14 cellular contexts compared by ENCODE assay signal in the genomic region with DNA sequence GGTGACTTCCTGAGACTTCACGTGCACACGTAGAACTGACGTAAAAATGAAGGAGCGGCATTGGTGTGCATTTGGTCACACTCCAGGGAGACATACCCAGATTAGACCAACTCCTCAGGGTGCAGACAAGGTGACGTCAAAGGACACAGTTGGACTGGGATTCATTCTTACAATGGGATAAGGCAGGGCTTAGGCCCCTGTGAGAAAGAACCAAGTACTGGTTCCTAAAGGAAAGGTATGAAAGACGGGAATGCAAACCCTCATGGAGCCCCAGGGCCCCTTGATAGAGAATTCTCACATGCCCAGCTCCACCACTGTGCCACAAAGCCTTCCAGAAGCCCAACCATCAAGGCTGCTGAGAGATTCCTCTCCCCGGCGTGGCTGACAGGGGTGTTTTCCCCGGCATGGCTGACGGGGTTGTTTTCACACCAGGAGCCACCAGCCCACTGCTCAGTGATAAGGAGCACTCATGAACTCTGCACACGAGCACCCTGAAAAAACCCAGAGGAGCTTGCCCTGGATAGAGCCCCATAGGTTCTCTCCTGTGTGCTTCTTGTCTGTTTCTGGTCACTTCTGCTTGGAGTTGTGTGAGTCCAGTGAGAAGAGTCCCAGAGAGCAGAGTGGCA.
DNase-seq lines count a peak whose midpoint lies in the region; ATAC-seq and TF ChIP-seq lines count a peak whose summit lies in the region.
"Had no signal": no experiment of that assay in that cellular context is flagged by ENCODE, and none has a peak within 500 bp of the region (broad histone marks: within the 10 kb centered on the region; RNA-seq: fewer than 3 reads in every experiment).

No MANE protein-coding gene starts in this region.

- H3F3A ChIP-seq in GM23338 (replicated peaks; ENCODE audit: low read depth) = no peaks in the 10 kb centered on the region

- H3K4me3 Mint-ChIP-seq in GM23338 (no peak overlapping the region), WTC11 (no peak overlapping the region)
- H3K4me3 Mint-ChIP-seq: CD8-positive, alpha-beta T cell; IgD-negative memory B cell had no signal

- peaks cover 5% of the 10 kb centered on the region for H3K27me3 Mint-ChIP-seq in GM23338 (ENCODE audit: insufficient read depth, low read depth, poor library complexity)
- no peaks in the 10 kb centered on the region for H3K27me3 Mint-ChIP-seq in WTC11 (ENCODE audit: low read depth)

- H3K4ac ChIP-seq in neuronal stem cell (ENCODE audit: low read length) = no peak overlapping the region

- no peak overlapping the region for H3K27ac ChIP-seq in GM23338 (ENCODE audit: low read depth)
- H3K27ac ChIP-seq in neuronal stem cell (replicated peaks; ENCODE audit: low read length) = no peak overlapping the region
- H3K27ac ChIP-seq in WERI-Rb-1 = no peak overlapping the region
- H3K27ac ChIP-seq: SJCRH30 had no signal

- H3K36me3 ChIP-seq in GM23338 (ENCODE audit: insufficient read depth) (no peaks in the 10 kb centered on the region; the same call in 1 of the 2 replicates), neuronal stem cell (replicated peaks in 1 of 2; ENCODE audit: control insufficient read depth in 2 of 2, insufficient read depth in 2 of 2, low read length in 2 of 2) (peaks cover 6 to 8% of the 10 kb centered on the region in 2 donors), WERI-Rb-1 (no peaks in the 10 kb centered on the region)
- H3K36me3 ChIP-seq: SJCRH30 had no signal

- H2BK15ac ChIP-seq in neuronal stem cell (ENCODE audit: low read length) = no peak overlapping the region

- H3K9me3 ChIP-seq in neuronal stem cell (replicated peaks in 1 of 2; ENCODE audit: control insufficient read depth in 2 of 2, insufficient read depth in 1 of 2, low read depth in 1 of 2, low read length in 2 of 2) = no peaks in the 10 kb centered on the region
- H3K9me3 ChIP-seq in WERI-Rb-1 (ENCODE audit: severe bottlenecking) = no peaks in the 10 kb centered on the region
- H3K9me3 ChIP-seq: SJCRH30 had no signal

- H3K9ac ChIP-seq in neuronal stem cell (ENCODE audit: low read depth, low read length, poor library complexity) = no peak overlapping the region

- H4K8ac ChIP-seq in neuronal stem cell (ENCODE audit: low read depth, low read length) = no peak overlapping the region

- H3K4me1 ChIP-seq in GM23338 (ENCODE audit: insufficient read depth) = peaks cover 6% of the 10 kb centered on the region
- peaks cover 7 to 10% of the 10 kb centered on the region in 2 donors for H3K4me1 ChIP-seq in neuronal stem cell (ENCODE audit: control insufficient read depth in 2 of 2, insufficient read depth in 1 of 2, low read depth in 1 of 2, low read length in 2 of 2)
- H3K4me1 ChIP-seq: SJCRH30 had no signal

- H3K23ac ChIP-seq in neuronal stem cell (ENCODE audit: low read depth, low read length, poor library complexity) = no peak overlapping the region

- H3K36me3 Mint-ChIP-seq in GM23338 (ENCODE audit: low read depth) (no peaks in the 10 kb centered on the region; the same call in 2 of the 3 replicates), WTC11 (peaks cover 2% of the 10 kb centered on the region)
- H3K36me3 Mint-ChIP-seq: CD8-positive, alpha-beta T cell; IgD-negative memory B cell had no signal

- CTCF ChIA-PET in WTC11 (lab: Charles Lee) = no interaction called here

- peak overlapping the region; percentile 31; the same call in 1 of the 2 replicates for H3K27ac Mint-ChIP-seq in GM23338
- peak overlapping the region; percentile 8; the same call in 1 of the 2 replicates for H3K27ac Mint-ChIP-seq in WTC11
- H3K27ac Mint-ChIP-seq: CD8-positive, alpha-beta T cell; IgD-negative memory B cell had no signal

- no peak overlapping the region for H3K4me2 ChIP-seq in GM23338
- H3K4me2 ChIP-seq in neuronal stem cell (ENCODE audit: insufficient read depth, low read length, poor library complexity, severe bottlenecking) = no peak overlapping the region

- 0 out of 2 replicates have a peak, but pooled peaks cover 5% of the 10 kb centered on the region for H4K20me1 ChIP-seq in GM23338 (replicated peaks; ENCODE audit: insufficient read depth)

- no peak overlapping the region for H2BK12ac ChIP-seq in neuronal stem cell (ENCODE audit: low read length)

- H3K4me1 Mint-ChIP-seq in GM23338 (peaks cover 6% of the 10 kb centered on the region), WTC11 (peaks cover 6% of the 10 kb centered on the region)

- H2AFZ ChIP-seq in GM23338 = no peak overlapping the region
- H2AFZ ChIP-seq in neuronal stem cell (ENCODE audit: low read length) = peak overlapping the region; percentile 63

- intact Hi-C loops in left ventricle myocardium superior (cut with micrococcal nuclease) = no loop called here

- no peak overlapping the region for H4K91ac ChIP-seq in neuronal stem cell (ENCODE audit: low read depth, low read length, poor library complexity)

- no CpG with 5 or more reads among the region's 11 CpGs for whole genome bisulfite sequencing in neuronal stem cell (ENCODE audit: extremely low coverage in 2 of 2, insufficient read length in 2 of 2, insufficient replicate concordance in 1 of 2), 2 donors

- no peaks in the 10 kb centered on the region for H3K79me1 ChIP-seq in neuronal stem cell (ENCODE audit: low read depth, low read length)

- POLR2A ChIA-PET in WTC11 (lab: Charles Lee) = no interaction called here

- no peak for DNase-seq in GM23338 (ENCODE audit: low spot score)
- no peak for DNase-seq in WTC11 (ENCODE audit: low spot score)
- peak; percentile 36 for DNase-seq in left ventricle myocardium superior
- DNase-seq in neuronal stem cell (ENCODE audit: low spot score) = no peak
- no peak for DNase-seq in SKM-1 treated with dmso at 0.1 percent for 144 hours (lab: John Stamatoyannopoulos, UW; ENCODE audit: unreplicated experiment)
- DNase-seq in WERI-Rb-1 = no peak
- DNase-seq: CD8-positive, alpha-beta T cell; HCEC 1CT; NCI-H1436; NCI-H2029 treated with DMSO at 0.1 percent for 48 hours; NCI-H2227 treated with DMSO at 0.1 percent for 48 hours had no signal

- ATAC-seq in GM23338 = peak; percentile 26; the same call in 1 of the 3 replicates
- ATAC-seq in WTC11 = no peak
- ATAC-seq in left ventricle myocardium superior = peak; percentile 51
- no peak for ATAC-seq in GM18517 (IDR thresholded peaks at IDR 0.05; ENCODE audit: unreplicated experiment)
- ATAC-seq: CD8-positive, alpha-beta T cell had no signal

- no peak overlapping the region for H2AK5ac ChIP-seq in neuronal stem cell (ENCODE audit: low read depth, low read length)

- TF ChIP-seq CTCF in GM23338 (conservative IDR thresholded peaks at IDR 0.05; ENCODE audit: low read depth in 2 of 2) (no peak), WTC11 (IDR thresholded peaks at IDR 0.05) (no peak), WERI-Rb-1 (IDR thresholded peaks at IDR 0.05; ENCODE audit: low read depth, low read length) (no peak)

- no peaks in the 10 kb centered on the region for H3K9me2 ChIP-seq in GM23338 (ENCODE audit: insufficient read depth)

- no peak overlapping the region for H2BK120ac ChIP-seq in neuronal stem cell (ENCODE audit: low read depth, low read length)

- H3K18ac ChIP-seq in neuronal stem cell (ENCODE audit: low read length) = no peak overlapping the region

- peak overlapping the region; percentile 57 for H3K14ac ChIP-seq in neuronal stem cell (ENCODE audit: low read length)

- H3K79me2 ChIP-seq in GM23338 (replicated peaks; ENCODE audit: insufficient read depth) = no peaks in the 10 kb centered on the region

- no peak overlapping the region for H2BK5ac ChIP-seq in neuronal stem cell (ENCODE audit: low read length)

- no peak overlapping the region for H3K4me3 ChIP-seq in GM23338
- no peak overlapping the region for H3K4me3 ChIP-seq in neuronal stem cell (ENCODE audit: low read length in 2 of 2)
- no peak overlapping the region for H3K4me3 ChIP-seq in WERI-Rb-1 (ENCODE audit: low read depth, low read length)
- H3K4me3 ChIP-seq: SJCRH30 had no signal

- H3K9me3 Mint-ChIP-seq in GM23338 = no peaks in the 10 kb centered on the region; the same call in 2 of the 3 replicates
- H3K9me3 Mint-ChIP-seq in WTC11 = peaks cover 4% of the 10 kb centered on the region
- H3K9me3 Mint-ChIP-seq: CD8-positive, alpha-beta T cell had no signal

- H3K27me3 ChIP-seq in GM23338 (ENCODE audit: insufficient read depth) (no peaks in the 10 kb centered on the region), neuronal stem cell (ENCODE audit: control insufficient read depth in 3 of 3, insufficient read depth in 3 of 3, low read depth in 1 of 3, low read length in 3 of 3) (no peaks in the 10 kb centered on the region), WERI-Rb-1 (ENCODE audit: insufficient read depth, low read depth, severe bottlenecking) (no peaks in the 10 kb centered on the region)
- H3K27me3 ChIP-seq: SJCRH30 had no signal

TF ChIP-seq in GM23338, 12 proteins besides CTCF, POLR2A, EP300 and RAD21 (continues in another document):
- TF ChIP-seq EZH2phosphoT487 (IDR thresholded peaks at IDR 0.05; ENCODE audit: unreplicated experiment) = no peak
- no peak for TF ChIP-seq POLR2AphosphoS5 (IDR thresholded peaks at IDR 0.05; ENCODE audit: low read depth)

TF ChIP-seq in WTC11, 78 proteins besides CTCF, POLR2A, EP300 and RAD21 (continues in another document):
- no peak for TF ChIP-seq PRDM15 (CRISPR knock-in tag; IDR thresholded peaks at IDR 0.05)
- no peak for TF ChIP-seq FOXK1 (CRISPR knock-in tag; IDR thresholded peaks at IDR 0.05)
- TF ChIP-seq PRRX2 (CRISPR knock-in tag; IDR thresholded peaks at IDR 0.05) = no peak

Comparison
In these comparisons a context has a peak if more than half of its experiments do, and no peak if none do; other contexts are left out.
1. ATAC-seq: peak in GM23338 (single experiment) and left ventricle myocardium superior (single experiment); none in WTC11 (single experiment) and GM18517 (single experiment).